10 cellular contexts compared by ENCODE assay signal in the genomic region with DNA sequence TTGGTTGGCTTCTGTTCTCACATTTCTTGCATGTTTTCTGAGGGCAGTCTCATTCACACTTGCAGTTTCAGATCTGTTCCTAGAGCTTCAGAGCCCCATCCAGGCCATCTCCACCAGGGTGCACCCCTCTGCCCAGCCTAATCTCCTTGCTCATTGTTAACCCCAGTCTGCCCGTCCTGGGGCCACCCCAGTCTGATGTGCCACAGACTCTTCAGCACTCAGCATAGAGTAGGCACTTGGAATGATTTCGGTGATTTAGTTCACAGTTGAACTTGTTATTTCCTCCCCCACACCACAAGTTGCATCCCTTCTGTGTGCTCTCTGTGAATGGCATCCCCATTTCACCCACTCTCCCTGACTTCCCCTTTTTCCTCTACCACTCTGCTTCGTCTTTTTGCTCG. TPM values are rescaled to one million over a fixed set of nuclear protein-coding genes. Genes with fewer than 3 reads are reported as not detected.
DNase-seq lines count a peak whose midpoint lies in the region; ATAC-seq and TF ChIP-seq lines count a peak whose summit lies in the region.
"Had no signal": no experiment of that assay in that cellular context is flagged by ENCODE, and none has a peak within 500 bp of the region (broad histone marks: within the 10 kb centered on the region; RNA-seq: fewer than 3 reads in every experiment).

No MANE protein-coding gene starts in this region.

- H3K27ac ChIP-seq in tibial artery = no peak overlapping the region
- no peak overlapping the region for H3K27ac ChIP-seq in dorsolateral prefrontal cortex

- intact Hi-C loops in tibial artery (cut with DNase I; ENCODE audit: low total_unique reads) = no loop called here
- intact Hi-C loops in dorsolateral prefrontal cortex (cut with DNase I) = no loop called here

- H3K4me3 Mint-ChIP-seq in brain (peak overlapping the region in 1 of 5 experiments; percentile 30), nephron progenitor cell (no peak overlapping the region)
- no peak overlapping the region for H3K4me3 Mint-ChIP-seq in T-helper 2 cell treated with Interferon-gamma antibody and Interleukin-4, amounts not matched to agents 5 μg/mL and 100 μg/mL, for 36 hours

- no peaks in the 10 kb centered on the region for H3K36me3 ChIP-seq in tibial artery

- H3K4me1 ChIP-seq in tibial artery = peaks cover 0 to 61% (median 13%) of the 10 kb centered on the region in 4 donors

- TF ChIP-seq CTCF in GM12864 (IDR thresholded peaks at IDR 0.05; ENCODE audit: low read depth, low read length, missing control alignments) = peak; percentile 18
- no peak for TF ChIP-seq CTCF in brain (conservative IDR thresholded peaks at IDR 0.05)
- TF ChIP-seq CTCF in tibial artery (IDR thresholded peaks at IDR 0.05) = no peak
- no peak for TF ChIP-seq CTCF in dorsolateral prefrontal cortex (IDR thresholded peaks at IDR 0.05 in 54 of 56, conservative IDR thresholded peaks at IDR 0.05 in 2 of 56; ENCODE audit: low read depth in 1 of 56, partially characterized antibody in 56 of 56)
- TF ChIP-seq CTCF in nephron progenitor cell (IDR thresholded peaks at IDR 0.05) = no peak

- ATAC-seq in GM21381 (IDR thresholded peaks at IDR 0.05; ENCODE audit: unreplicated experiment) (peak; percentile 80), HG03378 (IDR thresholded peaks at IDR 0.05; ENCODE audit: unreplicated experiment) (peak; percentile 84)

- H3K4me3 ChIP-seq in GM12864 (ENCODE audit: low read depth, low read length) (no peak overlapping the region), tibial artery (no peak overlapping the region), dorsolateral prefrontal cortex (no peak overlapping the region)

- H3K4me1 Mint-ChIP-seq in brain = peaks cover 42% of the 10 kb centered on the region
- peaks cover 21% of the 10 kb centered on the region for H3K4me1 Mint-ChIP-seq in T-helper 2 cell treated with Interferon-gamma antibody and Interleukin-4, amounts not matched to agents 5 μg/mL and 100 μg/mL, for 36 hours (ENCODE audit: low read depth)
- H3K4me1 Mint-ChIP-seq in nephron progenitor cell = peaks cover 39% of the 10 kb centered on the region

- H3K27me3 Mint-ChIP-seq in brain (no peaks in the 10 kb centered on the region), nephron progenitor cell (ENCODE audit: low read depth, poor library complexity) (no peaks in the 10 kb centered on the region)
- H3K27me3 Mint-ChIP-seq in T-helper 2 cell treated with Interferon-gamma antibody and Interleukin-4, amounts not matched to agents 5 μg/mL and 100 μg/mL, for 36 hours (ENCODE audit: low read depth) = no peaks in the 10 kb centered on the region

- H3K27me3 ChIP-seq in tibial artery = no peaks in the 10 kb centered on the region
- no peaks in the 10 kb centered on the region for H3K27me3 ChIP-seq in dorsolateral prefrontal cortex

- H3K9me3 ChIP-seq in tibial artery = no peaks in the 10 kb centered on the region

- H3K9me3 Mint-ChIP-seq in brain = no peaks in the 10 kb centered on the region
- H3K9me3 Mint-ChIP-seq in T-helper 2 cell treated with Interferon-gamma antibody and Interleukin-4, amounts not matched to agents 5 μg/mL and 100 μg/mL, for 36 hours = no peaks in the 10 kb centered on the region
- no peaks in the 10 kb centered on the region for H3K9me3 Mint-ChIP-seq in nephron progenitor cell

- H3K27ac Mint-ChIP-seq in brain = peak overlapping the region in 3 of 5 experiments; percentile 1 to 12 (median 3)
- H3K27ac Mint-ChIP-seq in T-helper 2 cell treated with Interferon-gamma antibody and Interleukin-4, amounts not matched to agents 5 μg/mL and 100 μg/mL, for 36 hours = no peak overlapping the region
- H3K27ac Mint-ChIP-seq in nephron progenitor cell = no peak overlapping the region

- H3K36me3 Mint-ChIP-seq in brain (no peaks in the 10 kb centered on the region), nephron progenitor cell (ENCODE audit: low read depth) (peaks cover 18% of the 10 kb centered on the region)
- peaks cover 1% of the 10 kb centered on the region for H3K36me3 Mint-ChIP-seq in T-helper 2 cell treated with Interferon-gamma antibody and Interleukin-4, amounts not matched to agents 5 μg/mL and 100 μg/mL, for 36 hours (ENCODE audit: low read depth)

- no peak for DNase-seq in GM12864 (ENCODE audit: low read depth)
- DNase-seq in tibial artery = no peak
- DNase-seq in T-helper 2 cell treated with Interferon-gamma antibody and Interleukin-4, amounts not matched to agents 5 μg/mL and 100 μg/mL, for 36 hours (ENCODE audit: low spot score) = no peak
- no peak for DNase-seq in dorsolateral prefrontal cortex
- DNase-seq in nephron progenitor cell = no peak
- DNase-seq: amniotic stem cell, RPMI8226 had no signal

RNA-seq across cellular contexts. Expression of gene ANO6, which starts 41.3 kb away (rescaled TPM):
- polyA plus RNA-seq in brain (ENCODE audit: insufficient read depth, low read depth, low replicate concordance) = 16.5 TPM
- 10 to 100 TPM in 119 of 120 experiments, 1 to 10 TPM in 1; 8.5 to 32.7 (median 16.5) TPM for total RNA-seq in dorsolateral prefrontal cortex

Comparison
In these comparisons a context has a peak if more than half of its experiments do, and no peak if none do; other contexts are left out.
1. H3K27ac Mint-ChIP-seq: peak in brain (3 of 5); none in T-helper 2 cell treated with Interferon-gamma antibody and Interleukin-4, amounts not matched to agents 5 μg/mL and 100 μg/mL, for 36 hours (single experiment) and nephron progenitor cell (single experiment).